ENCODE assay signal across 27 cellular contexts in the genomic region with DNA sequence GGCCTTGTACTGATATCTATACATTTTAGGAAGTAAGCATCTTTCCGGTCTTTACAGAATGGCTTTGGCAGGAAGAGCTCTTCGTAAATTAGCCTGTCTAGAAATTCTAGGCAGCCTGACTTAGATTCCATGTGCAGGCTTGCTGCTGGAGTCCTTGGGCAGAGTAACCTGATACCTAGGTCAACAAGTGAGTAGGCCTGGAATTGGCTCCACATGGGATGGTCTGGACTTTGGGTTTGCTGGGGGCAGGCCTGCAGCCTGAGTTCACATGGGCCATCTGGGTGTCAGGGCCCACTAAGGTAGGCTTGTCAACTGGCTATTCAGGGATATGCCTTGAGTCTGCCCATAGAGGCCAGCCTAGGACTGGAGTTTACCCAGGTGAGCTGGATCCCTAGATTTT. TPM values are rescaled to one million over a fixed set of nuclear protein-coding genes. Genes with fewer than 3 reads are reported as not detected.
"Had no signal": no experiment of that assay in that cellular context is flagged by ENCODE, and none has a peak within 500 bp of the region (broad histone marks: within the 10 kb centered on the region; RNA-seq: fewer than 3 reads in every experiment).

No MANE protein-coding gene starts in this region.

- H3K27me3 ChIP-seq: pancreas, suprapubic skin, tibial artery, upper lobe of right lung had no signal

- H3K4me3 ChIP-seq: left ventricle myocardium inferior, lung, mucosa of descending colon, pancreas, prostate gland, smooth muscle cell, suprapubic skin, thoracic aorta, tibial artery, upper lobe of right lung had no signal

- ATAC-seq: mucosa of descending colon; naive thymus-derived CD4-positive, alpha-beta T cell; pancreas; right cardiac atrium; stimulated activated memory B cell treated with anti-CD40 and anti-IgM and Interleukin-4, amounts not matched to agents 10 μg/mL and 1 μg/mL and 100 μg/mL, for 72 hours; upper lobe of right lung had no signal

- H3K36me3 ChIP-seq: left ventricle myocardium inferior, pancreas, prostate gland, suprapubic skin, thoracic aorta, tibial artery, upper lobe of right lung had no signal

- H3K27me3 Mint-ChIP-seq: natural killer cell treated with Interleukin-12 subunit alpha and Interleukin-12 subunit beta and Interleukin-15 and Interleukin-18, amount 100 ng/mL, for 72 hours; stimulated activated memory B cell treated with anti-CD40 and anti-IgM and Interleukin-4, amounts not matched to agents 10 μg/mL and 1 μg/mL and 100 μg/mL, for 72 hours had no signal

- H3K4me3 Mint-ChIP-seq: mesothelial cell of epicardium; naive thymus-derived CD4-positive, alpha-beta T cell; natural killer cell treated with Interleukin-12 subunit alpha and Interleukin-12 subunit beta and Interleukin-15 and Interleukin-18, amount 100 ng/mL, for 72 hours; stimulated activated memory B cell treated with anti-CD40 and anti-IgM and Interleukin-4, amounts not matched to agents 10 μg/mL and 1 μg/mL and 100 μg/mL, for 72 hours had no signal

- DNase-seq: hypothalamus; islet precursor cell; left ventricle myocardium inferior; mesendoderm; mucosa of descending colon; naive thymus-derived CD4-positive, alpha-beta T cell; nucleus accumbens; retina; right cardiac atrium; stimulated activated CD4-positive, alpha-beta T cell treated with anti-CD3 and anti-CD28 coated beads, Interleukin-1b, Interleukin-23, amount 100 ng/mL, for 48 hours; stimulated activated CD4-positive, alpha-beta T cell treated with anti-CD3 and anti-CD28 coated beads, Interleukin-2, amount 100 ng/mL, for 48 hours; stimulated activated CD4-positive, alpha-beta T cell treated with anti-CD3 and anti-CD28 coated beads, Interleukin-4, amount 100 ng/mL, for 4 hours; stimulated activated CD8-positive, alpha-beta memory T cell treated with anti-CD3 and anti-CD28 coated beads, Interleukin-4, amount 100 ng/mL, for 48 hours; stimulated activated naive CD4-positive, alpha-beta T cell treated with Interleukin-2 at 50 U/mL for 16 hours; tibial artery; trophoblast cell; upper lobe of right lung had no signal

- H3K9me3 ChIP-seq: pancreas, prostate gland had no signal

- H3K4me1 Mint-ChIP-seq: mesothelial cell of epicardium; stimulated activated memory B cell treated with anti-CD40 and anti-IgM and Interleukin-4, amounts not matched to agents 10 μg/mL and 1 μg/mL and 100 μg/mL, for 72 hours had no signal

- H3K27ac ChIP-seq: left ventricle myocardium inferior, pancreas, prostate gland, suprapubic skin, thoracic aorta, tibial artery, upper lobe of right lung had no signal

- H3K4me1 ChIP-seq: left ventricle myocardium inferior, pancreas, prostate gland, suprapubic skin, tibial artery, upper lobe of right lung had no signal

- H3K36me3 Mint-ChIP-seq: naive thymus-derived CD4-positive, alpha-beta T cell; natural killer cell treated with Interleukin-12 subunit alpha and Interleukin-12 subunit beta and Interleukin-15 and Interleukin-18, amount 100 ng/mL, for 72 hours; stimulated activated memory B cell treated with anti-CD40 and anti-IgM and Interleukin-4, amounts not matched to agents 10 μg/mL and 1 μg/mL and 100 μg/mL, for 72 hours had no signal

- H3K27ac Mint-ChIP-seq: mesothelial cell of epicardium; naive thymus-derived CD4-positive, alpha-beta T cell; natural killer cell treated with Interleukin-12 subunit alpha and Interleukin-12 subunit beta and Interleukin-15 and Interleukin-18, amount 100 ng/mL, for 72 hours; stimulated activated memory B cell treated with anti-CD40 and anti-IgM and Interleukin-4, amounts not matched to agents 10 μg/mL and 1 μg/mL and 100 μg/mL, for 72 hours had no signal

RNA-seq across cellular contexts. Expression of a gene that starts 59.6 kb away (rescaled TPM):
- total RNA-seq: naive thymus-derived CD4-positive, alpha-beta T cell; natural killer cell treated with Interleukin-12 subunit alpha and Interleukin-12 subunit beta and Interleukin-15 and Interleukin-18, amount 100 ng/mL, for 72 hours; osteoblast had no signal
- polyA plus RNA-seq: naive thymus-derived CD4-positive, alpha-beta T cell had no signal
